1 cellular context compared by ENCODE assay signal in the genomic region with DNA sequence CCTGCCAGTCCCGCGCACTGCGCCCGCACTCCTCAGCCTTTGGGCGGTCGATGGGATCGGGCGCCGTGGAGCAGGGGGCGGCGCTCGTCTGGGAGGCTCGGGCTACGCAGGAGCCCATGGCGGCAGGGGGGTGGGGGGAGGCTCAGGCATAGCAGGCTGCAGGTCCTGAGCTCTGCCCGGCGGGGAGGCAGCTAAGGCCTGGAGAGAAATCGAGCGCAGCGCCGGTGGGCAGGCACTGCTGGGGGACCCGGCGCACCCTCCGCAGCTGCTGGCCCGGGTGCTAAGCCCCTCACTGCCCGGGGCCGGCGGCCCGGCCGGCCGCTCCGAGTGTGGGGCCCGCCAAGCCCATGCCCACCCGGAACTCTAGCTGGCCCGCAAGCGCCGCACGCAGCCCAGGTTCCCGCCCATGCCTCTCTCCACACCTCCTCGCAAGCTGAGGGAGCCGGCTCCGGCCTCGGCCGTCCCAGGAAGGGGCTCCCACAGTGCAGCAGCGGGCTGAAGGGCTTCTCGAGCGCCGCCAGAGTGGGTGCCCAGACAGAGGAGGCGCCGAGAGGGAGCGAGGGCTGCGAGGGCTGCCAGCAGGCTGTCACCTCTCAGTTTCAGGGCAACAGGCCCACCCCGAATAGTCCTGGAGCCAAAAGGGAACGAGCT.
A peak's percentile ranks its signal among the peaks of the same experiment; 100 is the strongest.
TF ChIP-seq lines count a peak whose summit lies in the region.

No MANE protein-coding gene starts in this region.

TF ChIP-seq in WTC11, 78 proteins besides CTCF, POLR2A, EP300 and RAD21 (continued from another document and continues in another):
- TF ChIP-seq, protein P1, sequence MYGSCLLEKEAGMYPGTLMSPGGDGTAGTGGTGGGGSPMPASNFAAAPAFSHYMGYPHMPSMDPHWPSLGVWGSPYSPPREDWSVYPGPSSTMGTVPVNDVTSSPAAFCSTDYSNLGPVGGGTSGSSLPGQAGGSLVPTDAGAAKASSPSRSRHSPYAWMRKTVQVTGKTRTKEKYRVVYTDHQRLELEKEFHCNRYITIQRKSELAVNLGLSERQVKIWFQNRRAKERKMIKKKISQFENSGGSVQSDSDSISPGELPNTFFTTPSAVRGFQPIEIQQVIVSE (CRISPR knock-in tag; IDR thresholded peaks at IDR 0.05; ENCODE audit: borderline replicate concordance), result no peak
- TF ChIP-seq, protein P2, sequence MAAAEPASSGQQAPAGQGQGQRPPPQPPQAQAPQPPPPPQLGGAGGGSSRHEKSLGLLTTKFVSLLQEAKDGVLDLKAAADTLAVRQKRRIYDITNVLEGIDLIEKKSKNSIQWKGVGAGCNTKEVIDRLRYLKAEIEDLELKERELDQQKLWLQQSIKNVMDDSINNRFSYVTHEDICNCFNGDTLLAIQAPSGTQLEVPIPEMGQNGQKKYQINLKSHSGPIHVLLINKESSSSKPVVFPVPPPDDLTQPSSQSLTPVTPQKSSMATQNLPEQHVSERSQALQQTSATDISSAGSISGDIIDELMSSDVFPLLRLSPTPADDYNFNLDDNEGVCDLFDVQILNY (CRISPR knock-in tag; IDR thresholded peaks at IDR 0.05), result peak; percentile 79
- TF ChIP-seq, protein P3, sequence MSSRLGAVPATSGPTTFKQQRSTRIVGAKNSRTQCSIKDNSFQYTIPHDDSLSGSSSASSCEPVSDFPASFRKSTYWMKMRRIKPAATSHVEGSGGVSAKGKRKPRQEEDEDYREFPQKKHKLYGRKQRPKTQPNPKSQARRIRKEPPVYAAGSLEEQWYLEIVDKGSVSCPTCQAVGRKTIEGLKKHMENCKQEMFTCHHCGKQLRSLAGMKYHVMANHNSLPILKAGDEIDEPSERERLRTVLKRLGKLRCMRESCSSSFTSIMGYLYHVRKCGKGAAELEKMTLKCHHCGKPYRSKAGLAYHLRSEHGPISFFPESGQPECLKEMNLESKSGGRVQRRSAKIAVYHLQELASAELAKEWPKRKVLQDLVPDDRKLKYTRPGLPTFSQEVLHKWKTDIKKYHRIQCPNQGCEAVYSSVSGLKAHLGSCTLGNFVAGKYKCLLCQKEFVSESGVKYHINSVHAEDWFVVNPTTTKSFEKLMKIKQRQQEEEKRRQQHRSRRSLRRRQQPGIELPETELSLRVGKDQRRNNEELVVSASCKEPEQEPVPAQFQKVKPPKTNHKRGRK (CRISPR knock-in tag; IDR thresholded peaks at IDR 0.05; ENCODE audit: borderline replicate concordance), result no peak
- TF ChIP-seq ZNF671 (CRISPR knock-in tag; IDR thresholded peaks at IDR 0.05) (no peak), GABPB1 (CRISPR knock-in tag; IDR thresholded peaks at IDR 0.05) (no peak), GRHL2 (CRISPR knock-in tag; IDR thresholded peaks at IDR 0.05; ENCODE audit: insufficient replicate concordance, severe bottlenecking) (no peak), JUN (CRISPR knock-in tag; IDR thresholded peaks at IDR 0.05) (no peak), RELA (CRISPR knock-in tag; IDR thresholded peaks at IDR 0.05; ENCODE audit: borderline replicate concordance) (no peak), TP53 (CRISPR knock-in tag; IDR thresholded peaks at IDR 0.05) (no peak; the same call in 1 of the 2 replicates), KAT7 (CRISPR knock-in tag; IDR thresholded peaks at IDR 0.05; ENCODE audit: borderline replicate concordance) (no peak), CREM (CRISPR knock-in tag; IDR thresholded peaks at IDR 0.05) (no peak), SOX15 (CRISPR knock-in tag; IDR thresholded peaks at IDR 0.05) (no peak), IRF2 (CRISPR knock-in tag; IDR thresholded peaks at IDR 0.05; ENCODE audit: borderline replicate concordance, low read depth) (no peak), ZNF416 (CRISPR knock-in tag; IDR thresholded peaks at IDR 0.05) (no peak), ATF1 (CRISPR knock-in tag; IDR thresholded peaks at IDR 0.05) (peak; percentile 60; the same call in 1 of the 2 replicates), ESRRA (CRISPR knock-in tag; IDR thresholded peaks at IDR 0.05; ENCODE audit: borderline replicate concordance) (no peak), HMGA2 (CRISPR knock-in tag; IDR thresholded peaks at IDR 0.05) (no peak), NFE2L1 (CRISPR knock-in tag; IDR thresholded peaks at IDR 0.05) (no peak), SMAD3 (CRISPR knock-in tag; IDR thresholded peaks at IDR 0.05; ENCODE audit: borderline replicate concordance) (no peak)
- TF ChIP-seq, protein P4, sequence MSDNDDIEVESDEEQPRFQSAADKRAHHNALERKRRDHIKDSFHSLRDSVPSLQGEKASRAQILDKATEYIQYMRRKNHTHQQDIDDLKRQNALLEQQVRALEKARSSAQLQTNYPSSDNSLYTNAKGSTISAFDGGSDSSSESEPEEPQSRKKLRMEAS (CRISPR knock-in tag; IDR thresholded peaks at IDR 0.05), result peak; percentile 13; the same call in 1 of the 2 replicates
- TF ChIP-seq, protein P5, sequence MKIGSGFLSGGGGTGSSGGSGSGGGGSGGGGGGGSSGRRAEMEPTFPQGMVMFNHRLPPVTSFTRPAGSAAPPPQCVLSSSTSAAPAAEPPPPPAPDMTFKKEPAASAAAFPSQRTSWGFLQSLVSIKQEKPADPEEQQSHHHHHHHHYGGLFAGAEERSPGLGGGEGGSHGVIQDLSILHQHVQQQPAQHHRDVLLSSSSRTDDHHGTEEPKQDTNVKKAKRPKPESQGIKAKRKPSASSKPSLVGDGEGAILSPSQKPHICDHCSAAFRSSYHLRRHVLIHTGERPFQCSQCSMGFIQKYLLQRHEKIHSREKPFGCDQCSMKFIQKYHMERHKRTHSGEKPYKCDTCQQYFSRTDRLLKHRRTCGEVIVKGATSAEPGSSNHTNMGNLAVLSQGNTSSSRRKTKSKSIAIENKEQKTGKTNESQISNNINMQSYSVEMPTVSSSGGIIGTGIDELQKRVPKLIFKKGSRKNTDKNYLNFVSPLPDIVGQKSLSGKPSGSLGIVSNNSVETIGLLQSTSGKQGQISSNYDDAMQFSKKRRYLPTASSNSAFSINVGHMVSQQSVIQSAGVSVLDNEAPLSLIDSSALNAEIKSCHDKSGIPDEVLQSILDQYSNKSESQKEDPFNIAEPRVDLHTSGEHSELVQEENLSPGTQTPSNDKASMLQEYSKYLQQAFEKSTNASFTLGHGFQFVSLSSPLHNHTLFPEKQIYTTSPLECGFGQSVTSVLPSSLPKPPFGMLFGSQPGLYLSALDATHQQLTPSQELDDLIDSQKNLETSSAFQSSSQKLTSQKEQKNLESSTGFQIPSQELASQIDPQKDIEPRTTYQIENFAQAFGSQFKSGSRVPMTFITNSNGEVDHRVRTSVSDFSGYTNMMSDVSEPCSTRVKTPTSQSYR (CRISPR knock-in tag; IDR thresholded peaks at IDR 0.05), result no peak
- TF ChIP-seq, protein P6, sequence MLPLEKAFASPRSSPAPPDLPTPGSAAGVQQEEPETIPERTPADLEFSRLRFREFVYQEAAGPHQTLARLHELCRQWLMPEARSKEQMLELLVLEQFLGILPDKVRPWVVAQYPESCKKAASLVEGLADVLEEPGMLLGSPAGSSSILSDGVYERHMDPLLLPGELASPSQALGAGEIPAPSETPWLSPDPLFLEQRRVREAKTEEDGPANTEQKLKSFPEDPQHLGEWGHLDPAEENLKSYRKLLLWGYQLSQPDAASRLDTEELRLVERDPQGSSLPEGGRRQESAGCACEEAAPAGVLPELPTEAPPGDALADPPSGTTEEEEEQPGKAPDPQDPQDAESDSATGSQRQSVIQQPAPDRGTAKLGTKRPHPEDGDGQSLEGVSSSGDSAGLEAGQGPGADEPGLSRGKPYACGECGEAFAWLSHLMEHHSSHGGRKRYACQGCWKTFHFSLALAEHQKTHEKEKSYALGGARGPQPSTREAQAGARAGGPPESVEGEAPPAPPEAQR (CRISPR knock-in tag; IDR thresholded peaks at IDR 0.05), result no peak
- TF ChIP-seq, protein P7, sequence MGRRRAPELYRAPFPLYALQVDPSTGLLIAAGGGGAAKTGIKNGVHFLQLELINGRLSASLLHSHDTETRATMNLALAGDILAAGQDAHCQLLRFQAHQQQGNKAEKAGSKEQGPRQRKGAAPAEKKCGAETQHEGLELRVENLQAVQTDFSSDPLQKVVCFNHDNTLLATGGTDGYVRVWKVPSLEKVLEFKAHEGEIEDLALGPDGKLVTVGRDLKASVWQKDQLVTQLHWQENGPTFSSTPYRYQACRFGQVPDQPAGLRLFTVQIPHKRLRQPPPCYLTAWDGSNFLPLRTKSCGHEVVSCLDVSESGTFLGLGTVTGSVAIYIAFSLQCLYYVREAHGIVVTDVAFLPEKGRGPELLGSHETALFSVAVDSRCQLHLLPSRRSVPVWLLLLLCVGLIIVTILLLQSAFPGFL (CRISPR knock-in tag; IDR thresholded peaks at IDR 0.05; ENCODE audit: borderline replicate concordance), result no peak
- TF ChIP-seq, protein P8, sequence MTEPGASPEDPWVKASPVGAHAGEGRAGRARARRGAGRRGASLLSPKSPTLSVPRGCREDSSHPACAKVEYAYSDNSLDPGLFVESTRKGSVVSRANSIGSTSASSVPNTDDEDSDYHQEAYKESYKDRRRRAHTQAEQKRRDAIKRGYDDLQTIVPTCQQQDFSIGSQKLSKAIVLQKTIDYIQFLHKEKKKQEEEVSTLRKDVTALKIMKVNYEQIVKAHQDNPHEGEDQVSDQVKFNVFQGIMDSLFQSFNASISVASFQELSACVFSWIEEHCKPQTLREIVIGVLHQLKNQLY (CRISPR knock-in tag; IDR thresholded peaks at IDR 0.05), result no peak
- TF ChIP-seq, protein P9, sequence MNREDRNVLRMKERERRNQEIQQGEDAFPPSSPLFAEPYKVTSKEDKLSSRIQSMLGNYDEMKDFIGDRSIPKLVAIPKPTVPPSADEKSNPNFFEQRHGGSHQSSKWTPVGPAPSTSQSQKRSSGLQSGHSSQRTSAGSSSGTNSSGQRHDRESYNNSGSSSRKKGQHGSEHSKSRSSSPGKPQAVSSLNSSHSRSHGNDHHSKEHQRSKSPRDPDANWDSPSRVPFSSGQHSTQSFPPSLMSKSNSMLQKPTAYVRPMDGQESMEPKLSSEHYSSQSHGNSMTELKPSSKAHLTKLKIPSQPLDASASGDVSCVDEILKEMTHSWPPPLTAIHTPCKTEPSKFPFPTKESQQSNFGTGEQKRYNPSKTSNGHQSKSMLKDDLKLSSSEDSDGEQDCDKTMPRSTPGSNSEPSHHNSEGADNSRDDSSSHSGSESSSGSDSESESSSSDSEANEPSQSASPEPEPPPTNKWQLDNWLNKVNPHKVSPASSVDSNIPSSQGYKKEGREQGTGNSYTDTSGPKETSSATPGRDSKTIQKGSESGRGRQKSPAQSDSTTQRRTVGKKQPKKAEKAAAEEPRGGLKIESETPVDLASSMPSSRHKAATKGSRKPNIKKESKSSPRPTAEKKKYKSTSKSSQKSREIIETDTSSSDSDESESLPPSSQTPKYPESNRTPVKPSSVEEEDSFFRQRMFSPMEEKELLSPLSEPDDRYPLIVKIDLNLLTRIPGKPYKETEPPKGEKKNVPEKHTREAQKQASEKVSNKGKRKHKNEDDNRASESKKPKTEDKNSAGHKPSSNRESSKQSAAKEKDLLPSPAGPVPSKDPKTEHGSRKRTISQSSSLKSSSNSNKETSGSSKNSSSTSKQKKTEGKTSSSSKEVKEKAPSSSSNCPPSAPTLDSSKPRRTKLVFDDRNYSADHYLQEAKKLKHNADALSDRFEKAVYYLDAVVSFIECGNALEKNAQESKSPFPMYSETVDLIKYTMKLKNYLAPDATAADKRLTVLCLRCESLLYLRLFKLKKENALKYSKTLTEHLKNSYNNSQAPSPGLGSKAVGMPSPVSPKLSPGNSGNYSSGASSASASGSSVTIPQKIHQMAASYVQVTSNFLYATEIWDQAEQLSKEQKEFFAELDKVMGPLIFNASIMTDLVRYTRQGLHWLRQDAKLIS (CRISPR knock-in tag; IDR thresholded peaks at IDR 0.05; ENCODE audit: borderline replicate concordance), result no peak
- TF ChIP-seq, protein P10, sequence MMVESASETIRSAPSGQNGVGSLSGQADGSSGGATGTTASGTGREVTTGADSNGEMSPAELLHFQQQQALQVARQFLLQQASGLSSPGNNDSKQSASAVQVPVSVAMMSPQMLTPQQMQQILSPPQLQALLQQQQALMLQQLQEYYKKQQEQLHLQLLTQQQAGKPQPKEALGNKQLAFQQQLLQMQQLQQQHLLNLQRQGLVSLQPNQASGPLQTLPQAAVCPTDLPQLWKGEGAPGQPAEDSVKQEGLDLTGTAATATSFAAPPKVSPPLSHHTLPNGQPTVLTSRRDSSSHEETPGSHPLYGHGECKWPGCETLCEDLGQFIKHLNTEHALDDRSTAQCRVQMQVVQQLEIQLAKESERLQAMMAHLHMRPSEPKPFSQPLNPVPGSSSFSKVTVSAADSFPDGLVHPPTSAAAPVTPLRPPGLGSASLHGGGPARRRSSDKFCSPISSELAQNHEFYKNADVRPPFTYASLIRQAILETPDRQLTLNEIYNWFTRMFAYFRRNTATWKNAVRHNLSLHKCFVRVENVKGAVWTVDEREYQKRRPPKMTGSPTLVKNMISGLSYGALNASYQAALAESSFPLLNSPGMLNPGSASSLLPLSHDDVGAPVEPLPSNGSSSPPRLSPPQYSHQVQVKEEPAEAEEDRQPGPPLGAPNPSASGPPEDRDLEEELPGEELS (CRISPR knock-in tag; IDR thresholded peaks at IDR 0.05), result no peak
- TF ChIP-seq, protein P11, sequence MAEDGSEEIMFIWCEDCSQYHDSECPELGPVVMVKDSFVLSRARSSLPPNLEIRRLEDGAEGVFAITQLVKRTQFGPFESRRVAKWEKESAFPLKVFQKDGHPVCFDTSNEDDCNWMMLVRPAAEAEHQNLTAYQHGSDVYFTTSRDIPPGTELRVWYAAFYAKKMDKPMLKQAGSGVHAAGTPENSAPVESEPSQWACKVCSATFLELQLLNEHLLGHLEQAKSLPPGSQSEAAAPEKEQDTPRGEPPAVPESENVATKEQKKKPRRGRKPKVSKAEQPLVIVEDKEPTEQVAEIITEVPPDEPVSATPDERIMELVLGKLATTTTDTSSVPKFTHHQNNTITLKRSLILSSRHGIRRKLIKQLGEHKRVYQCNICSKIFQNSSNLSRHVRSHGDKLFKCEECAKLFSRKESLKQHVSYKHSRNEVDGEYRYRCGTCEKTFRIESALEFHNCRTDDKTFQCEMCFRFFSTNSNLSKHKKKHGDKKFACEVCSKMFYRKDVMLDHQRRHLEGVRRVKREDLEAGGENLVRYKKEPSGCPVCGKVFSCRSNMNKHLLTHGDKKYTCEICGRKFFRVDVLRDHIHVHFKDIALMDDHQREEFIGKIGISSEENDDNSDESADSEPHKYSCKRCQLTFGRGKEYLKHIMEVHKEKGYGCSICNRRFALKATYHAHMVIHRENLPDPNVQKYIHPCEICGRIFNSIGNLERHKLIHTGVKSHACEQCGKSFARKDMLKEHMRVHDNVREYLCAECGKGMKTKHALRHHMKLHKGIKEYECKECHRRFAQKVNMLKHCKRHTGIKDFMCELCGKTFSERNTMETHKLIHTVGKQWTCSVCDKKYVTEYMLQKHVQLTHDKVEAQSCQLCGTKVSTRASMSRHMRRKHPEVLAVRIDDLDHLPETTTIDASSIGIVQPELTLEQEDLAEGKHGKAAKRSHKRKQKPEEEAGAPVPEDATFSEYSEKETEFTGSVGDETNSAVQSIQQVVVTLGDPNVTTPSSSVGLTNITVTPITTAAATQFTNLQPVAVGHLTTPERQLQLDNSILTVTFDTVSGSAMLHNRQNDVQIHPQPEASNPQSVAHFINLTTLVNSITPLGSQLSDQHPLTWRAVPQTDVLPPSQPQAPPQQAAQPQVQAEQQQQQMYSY (CRISPR knock-in tag; IDR thresholded peaks at IDR 0.05), result peak; percentile 40; the same call in 1 of the 2 replicates
- TF ChIP-seq, protein P12, sequence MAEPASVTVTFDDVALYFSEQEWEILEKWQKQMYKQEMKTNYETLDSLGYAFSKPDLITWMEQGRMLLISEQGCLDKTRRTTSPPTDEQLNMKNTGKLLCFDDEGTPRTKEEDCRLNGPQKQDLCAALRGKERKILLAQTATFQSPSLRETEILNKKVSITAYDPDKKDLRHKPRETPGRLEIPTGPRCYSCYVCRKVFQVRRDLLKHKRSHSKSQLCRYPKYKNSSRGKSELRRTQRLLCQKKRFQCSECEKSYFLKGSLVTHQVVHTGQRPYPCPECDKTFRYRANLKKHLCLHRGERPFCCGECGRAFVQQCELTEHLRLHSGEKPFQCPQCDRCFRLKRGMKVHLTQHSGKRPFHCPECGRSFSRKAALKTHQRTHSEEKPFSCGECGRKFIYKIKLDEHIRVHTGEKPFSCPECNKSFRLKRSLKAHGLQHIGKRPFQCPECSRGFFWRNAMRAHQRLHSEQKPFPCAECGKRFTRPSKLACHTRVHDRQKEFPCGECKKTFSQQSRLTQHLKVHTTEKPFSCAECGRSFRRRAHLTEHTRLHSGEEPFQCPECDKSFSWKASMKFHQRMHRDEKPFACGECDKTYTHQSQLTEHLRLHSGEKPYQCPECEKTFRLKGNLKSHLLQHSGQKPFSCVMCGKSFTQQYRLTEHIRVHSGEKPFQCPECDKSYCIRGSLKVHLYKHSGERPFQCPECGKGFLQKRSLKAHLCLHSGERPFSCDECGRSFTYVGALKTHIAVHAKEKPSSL (CRISPR knock-in tag; conservative IDR thresholded peaks at IDR 0.05), result no peak
